Comparison of ENCODE assay signal across 24 cellular contexts in genomic region chr18:43108469-43108868, GRCh38. TPM values are rescaled to one million over a fixed set of nuclear protein-coding genes. Genes with fewer than 3 reads are reported as not detected.
"Had no signal": no experiment of that assay in that cellular context is flagged by ENCODE, and none has a peak within 500 bp of the region (broad histone marks: within the 10 kb centered on the region; RNA-seq: fewer than 3 reads in every experiment).

No MANE protein-coding gene starts in this region.

- ATAC-seq: HepG2, Panc1, SK-N-SH treated with all-trans-retinoic acid at 6 μM for 48 hours had no signal

- DNase-seq: IMR-90, Karpas-422, KG1, MG63, NCI-H1092, NCI-H1105 treated with DMSO at 0.1 percent for 48 hours, NCI-H1417 treated with DMSO at 0.1 percent for 48 hours, NCI-H146, NCI-H1694 treated with DMSO at 0.1 percent for 48 hours, NCI-H1930, NCI-H2081, NCI-H2107, NCI-H345, NCI-H446 treated with DMSO at 0.1 percent for 48 hours, NCI-H510A treated with DMSO at 0.1 percent for 48 hours, NCI-H526, SHP77, T-helper 1 cell had no signal

- H3K27ac ChIP-seq: RWPE1 had no signal

- H3K27me3 ChIP-seq: MG63 had no signal

- H3K36me3 ChIP-seq: MG63 had no signal

- H3K9me3 ChIP-seq: MG63 had no signal

- H3K4me3 ChIP-seq: MG63 had no signal

RNA-seq across cellular contexts. Expression of gene RIT2, which starts 7.0 kb away (rescaled TPM):
- total RNA-seq: HepG2, HT1080, IMR-90, SK-MEL-5 had no signal
- polyA plus RNA-seq: HepG2, IMR-90 had no signal
